ENCODE assay signal across 8 cellular contexts in genomic region chr17:30831663-30832437, GRCh38. TPM values are rescaled to one million over a fixed set of nuclear protein-coding genes. Genes with fewer than 3 reads are reported as not detected.
DNase-seq lines count a peak whose midpoint lies in the region; ATAC-seq and TF ChIP-seq lines count a peak whose summit lies in the region.

TSS of gene ATAD5 (plus strand) at chr17:30831966. CDS start at chr17:30832348, 382 bp downstream.

- TF ChIP-seq EP300 in ovary (IDR thresholded peaks at IDR 0.05) = no peak

- intact Hi-C loops in Right ventricle myocardium superior (cut with DNase I) = no loop called here
- intact Hi-C loops in ovary (cut with DNase I) = no loop called here
- intact Hi-C loops in thyroid gland (cut with DNase I) = no loop called here

- H3K9me3 Mint-ChIP-seq in HFFc6 = no peaks in the 10 kb centered on the region
- H3K9me3 Mint-ChIP-seq in activated naive CD8-positive, alpha-beta T cell (ENCODE audit: low read depth) = no peaks in the 10 kb centered on the region

- peak within 1 kb of the TSS; percentile 96 for H2AFZ ChIP-seq in SU-DHL-6 (ENCODE audit: low read depth, low read length, severe bottlenecking)

- no peaks in the 10 kb centered on the region for H3K9me2 ChIP-seq in SU-DHL-6 (replicated peaks; ENCODE audit: insufficient read depth, low read length)

- peak within 1 kb of the TSS; percentile 93 for H3K9ac ChIP-seq in SU-DHL-6 (ENCODE audit: low read length)

- TF ChIP-seq POLR2A in ovary (IDR thresholded peaks at IDR 0.05) (no peak), thyroid gland (IDR thresholded peaks at IDR 0.05) (no peak)

- peaks cover 18% of the 10 kb centered on the region for H3K4me1 Mint-ChIP-seq in HFFc6 (ENCODE audit: low read depth)
- H3K4me1 Mint-ChIP-seq in activated naive CD8-positive, alpha-beta T cell (ENCODE audit: low read depth) = peaks cover 25% of the 10 kb centered on the region

- peak within 1 kb of the TSS; percentile 56 for H3K27ac ChIP-seq in SU-DHL-6 (ENCODE audit: low read depth, low read length)
- H3K27ac ChIP-seq in ovary = no peak within 1 kb of the TSS
- peak within 1 kb of the TSS in 1 of 3 donors; percentile 21 for H3K27ac ChIP-seq in thyroid gland

- H3K27me3 ChIP-seq in SU-DHL-6 (ENCODE audit: low read length) (no peaks in the 10 kb centered on the region), ovary (no peaks in the 10 kb centered on the region), thyroid gland (no peaks in the 10 kb centered on the region)

- TF ChIP-seq CTCF in HFFc6 (IDR thresholded peaks at IDR 0.05) = no peak
- TF ChIP-seq CTCF in SU-DHL-6 (IDR thresholded peaks at IDR 0.05; ENCODE audit: insufficient read depth, low read length, poor library complexity, severe bottlenecking) = no peak
- TF ChIP-seq CTCF in ovary (IDR thresholded peaks at IDR 0.05) = no peak
- peak in 1 of 6 experiments; percentile 26 for TF ChIP-seq CTCF in thyroid gland (IDR thresholded peaks at IDR 0.05)

- peak within 1 kb of the TSS; percentile 92 for H3K27ac Mint-ChIP-seq in HFFc6
- peak within 1 kb of the TSS; percentile 96 for H3K27ac Mint-ChIP-seq in activated naive CD8-positive, alpha-beta T cell

- no peaks in the 10 kb centered on the region for H4K20me1 ChIP-seq in SU-DHL-6 (ENCODE audit: low read depth, low read length)

- H3K9me3 ChIP-seq in SU-DHL-6 (ENCODE audit: insufficient read depth, low read length) (no peaks in the 10 kb centered on the region), ovary (no peaks in the 10 kb centered on the region), thyroid gland (no peaks in the 10 kb centered on the region)

- peaks cover 49% of the 10 kb centered on the region for H3K79me2 ChIP-seq in SU-DHL-6 (ENCODE audit: insufficient read depth, low read length)

- H3K36me3 Mint-ChIP-seq in HFFc6 (ENCODE audit: low read depth) = no peaks in the 10 kb centered on the region; the same call in none of the 2 replicates
- H3K36me3 Mint-ChIP-seq in activated naive CD8-positive, alpha-beta T cell = peaks cover 6% of the 10 kb centered on the region

- H3K4me1 ChIP-seq in ovary (ENCODE audit: insufficient read depth) = peaks cover 5% of the 10 kb centered on the region
- H3K4me1 ChIP-seq in thyroid gland = peaks cover 9 to 13% of the 10 kb centered on the region in 2 donors

- peak; percentile 98 for ATAC-seq in Right ventricle myocardium superior (ENCODE audit: poor library complexity)

- peak within 1 kb of the TSS; percentile 99 for H3K4me3 Mint-ChIP-seq in HFFc6
- peak within 1 kb of the TSS; percentile 97 for H3K4me3 Mint-ChIP-seq in activated naive CD8-positive, alpha-beta T cell

- H3K27me3 Mint-ChIP-seq in HFFc6 (ENCODE audit: insufficient read depth) = no peaks in the 10 kb centered on the region
- no peaks in the 10 kb centered on the region for H3K27me3 Mint-ChIP-seq in activated naive CD8-positive, alpha-beta T cell

- WGBS in ovary, 3 donors = 0 to 1% (median 0%) methylated on average over 51 to 59 of the region's 59 CpGs
- 1% methylated on average over 44 to 56 of the region's 59 CpGs for WGBS in thyroid gland, 2 donors

- peak; percentile 89 for DNase-seq in DMS79 treated with DMSO at 0.1 percent for 48 hours (lab: John Stamatoyannopoulos, UW)
- peak; percentile 90 for DNase-seq in HFFc6
- peak; percentile 70 for DNase-seq in NCI-H1417 treated with DMSO at 0.1 percent for 48 hours (lab: John Stamatoyannopoulos, UW)
- DNase-seq in Right ventricle myocardium superior = peak; percentile 96
- DNase-seq in ovary = peak; percentile 84 to 93 (median 90)
- peak; percentile 93 for DNase-seq in thyroid gland

- peak within 1 kb of the TSS; percentile 82 for H3K4me3 ChIP-seq in SU-DHL-6 (ENCODE audit: insufficient read depth, low read length, poor library complexity, severe bottlenecking)
- peak within 1 kb of the TSS; percentile 53 for H3K4me3 ChIP-seq in ovary
- peak within 1 kb of the TSS; percentile 45 to 72 (median 60) for H3K4me3 ChIP-seq in thyroid gland (replicated peaks in 1 of 3)

- H3K36me3 ChIP-seq in SU-DHL-6 (ENCODE audit: low read length) (peaks cover 15% of the 10 kb centered on the region), ovary (no peaks in the 10 kb centered on the region), thyroid gland (no peaks in the 10 kb centered on the region)

- H3F3A ChIP-seq in SU-DHL-6 (ENCODE audit: insufficient read depth) = 0 out of 2 replicates have a peak, but pooled peaks cover 4% of the 10 kb centered on the region

- H3K4me2 ChIP-seq in SU-DHL-6 (ENCODE audit: low read depth, low read length, poor library complexity, severe bottlenecking) = peak within 1 kb of the TSS; percentile 70

RNA-seq across cellular contexts. Expression of gene ATAD5, which starts in this region (rescaled TPM):
- 1 to 10 TPM; 2.2 to 4.7 (median 4.0) TPM for total RNA-seq in HFFc6 (2021; fragmentation: NEBNext Ultra II Directional; extraction: Animal tissue kit (Norgen Biotek cat#: 25700))
- total RNA-seq in Right ventricle myocardium superior (0.38 TPM), ovary (1 to 10 TPM in 6 of 7 donors, under 1 TPM in 1; 0.92 to 2.5 (median 1.5) TPM), thyroid gland (1 to 10 TPM; 1.1 to 1.6 (median 1.3) TPM)
- under 1 TPM; 0.62 TPM for polyA plus RNA-seq in ovary

Comparison
In these comparisons a context has a peak if more than half of its experiments do, and no peak if none do; other contexts are left out.
1. Peak in DNase-seq and ATAC-seq in Right ventricle myocardium superior; RNA of the gene not detected or under 1 TPM.